ENCODE assay signal across 1 cellular context in the genomic region with DNA sequence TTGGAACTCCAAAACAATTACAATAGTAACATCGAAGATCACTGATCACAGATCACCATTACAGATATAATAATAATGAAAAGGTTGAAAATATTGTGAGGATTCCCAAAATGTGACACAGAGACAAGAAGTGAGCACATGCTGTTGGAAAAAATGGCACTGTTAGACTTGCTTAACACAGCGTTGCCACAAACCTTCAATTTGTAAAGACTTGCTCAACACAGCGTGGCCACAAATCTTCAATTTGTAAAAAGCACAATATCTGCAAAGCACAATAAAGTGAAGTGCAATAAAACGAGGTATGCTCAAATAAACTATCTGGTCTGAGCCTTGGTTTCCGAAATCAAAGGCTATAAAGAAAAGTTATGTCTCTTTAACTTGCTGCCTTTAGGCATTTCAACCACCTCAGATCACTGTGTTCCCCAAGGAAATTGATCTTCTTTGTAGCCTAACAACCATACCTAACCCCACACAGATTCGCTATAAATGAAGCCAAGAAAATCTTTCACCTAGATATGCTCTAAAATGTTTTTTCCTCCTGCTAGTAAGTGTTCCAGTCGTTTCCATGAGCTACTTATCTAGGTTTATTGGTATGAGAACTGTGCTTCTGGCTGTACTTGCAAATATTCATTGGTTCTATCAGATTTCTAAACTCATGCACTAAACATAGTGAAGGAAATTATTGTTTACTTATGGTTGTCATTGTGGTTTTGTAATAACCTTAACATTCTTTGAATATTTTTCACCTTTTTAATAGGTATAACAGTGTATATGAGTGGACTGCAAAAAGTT.
TF ChIP-seq lines count a peak whose summit lies in the region.

No MANE protein-coding gene starts in this region.

TF ChIP-seq in HepG2, 621 proteins besides CTCF, POLR2A, EP300 and RAD21:
- TF ChIP-seq DPF2 (CRISPR knock-in tag; IDR thresholded peaks at IDR 0.05; ENCODE audit: borderline replicate concordance, low read depth) (no peak), ZNF607 (CRISPR knock-in tag; IDR thresholded peaks at IDR 0.05; ENCODE audit: borderline replicate concordance) (no peak), ZNF776 (CRISPR knock-in tag; IDR thresholded peaks at IDR 0.05) (no peak), SIX4 (CRISPR knock-in tag; IDR thresholded peaks at IDR 0.05) (no peak), IKZF1 (IDR thresholded peaks at IDR 0.05) (no peak)
- TF ChIP-seq, protein P1, sequence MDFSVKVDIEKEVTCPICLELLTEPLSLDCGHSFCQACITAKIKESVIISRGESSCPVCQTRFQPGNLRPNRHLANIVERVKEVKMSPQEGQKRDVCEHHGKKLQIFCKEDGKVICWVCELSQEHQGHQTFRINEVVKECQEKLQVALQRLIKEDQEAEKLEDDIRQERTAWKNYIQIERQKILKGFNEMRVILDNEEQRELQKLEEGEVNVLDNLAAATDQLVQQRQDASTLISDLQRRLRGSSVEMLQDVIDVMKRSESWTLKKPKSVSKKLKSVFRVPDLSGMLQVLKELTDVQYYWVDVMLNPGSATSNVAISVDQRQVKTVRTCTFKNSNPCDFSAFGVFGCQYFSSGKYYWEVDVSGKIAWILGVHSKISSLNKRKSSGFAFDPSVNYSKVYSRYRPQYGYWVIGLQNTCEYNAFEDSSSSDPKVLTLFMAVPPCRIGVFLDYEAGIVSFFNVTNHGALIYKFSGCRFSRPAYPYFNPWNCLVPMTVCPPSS (IDR thresholded peaks at IDR 0.05) = no peak
